ENCODE assay signal across 14 cellular contexts in the genomic region with DNA sequence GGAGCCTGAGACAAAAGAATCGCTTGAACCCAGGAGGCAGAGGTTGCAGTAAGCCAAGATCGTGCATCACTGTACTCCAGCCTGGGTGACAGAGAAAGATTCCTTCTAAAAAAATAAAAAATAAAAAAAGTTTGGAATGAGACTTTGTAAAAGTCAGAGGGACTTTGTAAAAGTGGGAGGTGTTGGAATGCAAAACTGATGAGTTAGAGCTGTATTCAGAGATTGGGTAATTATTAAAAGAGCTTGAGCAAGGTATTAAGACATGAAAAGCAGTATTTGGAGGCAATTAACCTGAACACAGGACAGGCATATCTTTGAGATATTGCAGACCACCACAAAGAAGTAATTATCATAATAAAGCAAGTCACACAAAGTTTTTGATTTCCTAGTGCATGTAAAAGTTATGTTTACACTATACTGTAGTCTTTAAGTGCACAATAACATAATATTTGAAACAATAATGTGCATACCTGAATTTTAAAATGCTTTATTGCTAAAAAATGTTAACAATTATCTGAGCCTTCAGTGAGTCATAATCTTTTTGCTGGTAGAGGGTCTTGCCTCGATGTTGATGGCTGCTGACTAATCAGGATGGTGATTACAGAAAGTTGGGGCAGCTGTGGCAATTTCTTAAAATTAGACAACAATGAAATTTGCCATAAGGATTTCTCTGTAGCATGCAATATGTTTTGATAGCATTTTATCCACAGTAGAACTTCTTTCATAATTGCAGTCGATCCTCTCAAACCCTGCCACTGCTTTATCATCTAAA.
"Had no signal": no experiment of that assay in that cellular context is flagged by ENCODE, and none has a peak within 500 bp of the region (broad histone marks: within the 10 kb centered on the region; RNA-seq: fewer than 3 reads in every experiment).

No MANE protein-coding gene starts in this region.

- H3K4me3 ChIP-seq: ascending aorta, mucosa of descending colon, right lobe of liver, tibial nerve, vagina had no signal

- DNase-seq: activated CD4-positive, alpha-beta memory T cell treated with anti-CD3 and anti-CD28 coated beads for 36 hours; activated CD4-positive, alpha-beta T cell treated with anti-CD3 and anti-CD28 coated beads for 1 hour; activated naive CD8-positive, alpha-beta T cell treated with anti-CD3 and anti-CD28 coated beads, Interleukin-2, amount 10 ng/mL, durations not matched to agents 7 days and 5 days; hypothalamus; left cardiac atrium; mucosa of descending colon; naive thymus-derived CD8-positive, alpha-beta T cell; right lobe of liver; stimulated activated CD4-positive, alpha-beta T cell treated with anti-CD3 and anti-CD28 coated beads, Interleukin-2, amount 100 ng/mL, for 24 hours; stimulated activated naive B cell treated with anti-CD40 and anti-IgM and Interleukin-4, amounts not matched to agents 10 μg/mL and 1 μg/mL and 100 μg/mL, for 72 hours; T1000 had no signal
